10 cellular contexts compared by ENCODE assay signal in the genomic region with DNA sequence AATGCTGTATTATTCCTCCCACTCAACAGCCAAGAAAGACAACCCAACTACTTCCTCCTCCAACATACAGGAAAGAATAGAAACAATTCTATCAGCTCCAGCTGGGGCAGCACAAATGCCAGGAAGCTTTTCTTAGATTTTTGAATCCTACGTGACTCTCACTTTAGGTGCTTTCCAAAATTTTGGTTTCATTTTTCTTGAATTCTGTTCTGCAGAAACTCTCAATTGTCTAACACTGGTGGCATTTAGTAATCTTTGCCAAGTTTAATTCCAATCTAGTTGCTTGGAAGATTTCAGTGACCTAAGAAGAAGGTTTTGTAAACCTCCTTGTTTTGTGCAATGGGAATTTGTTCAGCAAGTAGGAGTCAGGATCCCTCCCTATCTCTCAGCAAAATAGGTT. TPM values are rescaled to one million over a fixed set of nuclear protein-coding genes. Genes with fewer than 3 reads are reported as not detected.
DNase-seq lines count a peak whose midpoint lies in the region; ATAC-seq and TF ChIP-seq lines count a peak whose summit lies in the region.
"Had no signal": no experiment of that assay in that cellular context is flagged by ENCODE, and none has a peak within 500 bp of the region (broad histone marks: within the 10 kb centered on the region; RNA-seq: fewer than 3 reads in every experiment).

No MANE protein-coding gene starts in this region.

- H3K36me3 ChIP-seq in iPS-18a (ENCODE audit: control insufficient read depth, low read depth, low read length) = no peaks in the 10 kb centered on the region
- H3K36me3 ChIP-seq in tibial nerve = no peaks in the 10 kb centered on the region
- no peaks in the 10 kb centered on the region for H3K36me3 ChIP-seq in sigmoid colon
- H3K36me3 ChIP-seq: left lung had no signal

- no peak overlapping the region for H3K4me3 Mint-ChIP-seq in natural killer cell treated with Interleukin-12 subunit alpha and Interleukin-12 subunit beta and Interleukin-15 and Interleukin-18, amount 100 ng/mL, for 72 hours
- H3K4me3 Mint-ChIP-seq: activated B cell treated with CpG ODN at 0.5 μM for 24 hours; central memory CD8-positive, alpha-beta T cell had no signal

- peak; percentile 32 for ATAC-seq in HG03442 (IDR thresholded peaks at IDR 0.05; ENCODE audit: unreplicated experiment)
- no peak for ATAC-seq in natural killer cell treated with Interleukin-12 subunit alpha and Interleukin-12 subunit beta and Interleukin-15 and Interleukin-18, amount 100 ng/mL, for 72 hours
- ATAC-seq: left lung had no signal

- intact Hi-C loops in sigmoid colon (cut with DNase I) = no loop called here

- H3K27ac ChIP-seq in iPS-18a (ENCODE audit: low read length) (peak overlapping the region; percentile 35), tibial nerve (peak overlapping the region in 3 of 4 donors; percentile 31 to 77 (median 65)), sigmoid colon (peak overlapping the region in 2 of 4 donors; percentile 9 to 30)
- H3K27ac ChIP-seq: left lung had no signal

- TF ChIP-seq EP300 in tibial nerve (IDR thresholded peaks at IDR 0.05) (no peak), sigmoid colon (IDR thresholded peaks at IDR 0.05) (no peak)

- H3K27ac Mint-ChIP-seq in natural killer cell treated with Interleukin-12 subunit alpha and Interleukin-12 subunit beta and Interleukin-15 and Interleukin-18, amount 100 ng/mL, for 72 hours = no peak overlapping the region
- H3K27ac Mint-ChIP-seq: activated B cell treated with CpG ODN at 0.5 μM for 24 hours had no signal

- H3K36me3 Mint-ChIP-seq in natural killer cell treated with Interleukin-12 subunit alpha and Interleukin-12 subunit beta and Interleukin-15 and Interleukin-18, amount 100 ng/mL, for 72 hours = no peaks in the 10 kb centered on the region

- no peak for TF ChIP-seq CTCF in astrocyte of the spinal cord (IDR thresholded peaks at IDR 0.05; ENCODE audit: low read depth, low read length)
- no peak for TF ChIP-seq CTCF in tibial nerve (IDR thresholded peaks at IDR 0.05)
- TF ChIP-seq CTCF in sigmoid colon (IDR thresholded peaks at IDR 0.05) = no peak

- DNase-seq in astrocyte of the spinal cord (ENCODE audit: low read depth, low spot score) (peak; percentile 55), tibial nerve (ENCODE audit: low spot score in 2 of 2) (no peak), sigmoid colon (no peak), HUDEP-2 (lab: John Stamatoyannopoulos, UW; ENCODE audit: unreplicated experiment in 76 of 76) (no peak)
- DNase-seq in natural killer cell treated with Interleukin-12 subunit alpha and Interleukin-12 subunit beta and Interleukin-15 and Interleukin-18, amount 100 ng/mL, for 72 hours (ENCODE audit: low spot score) = no peak
- DNase-seq: activated B cell treated with CpG ODN at 0.5 μM for 24 hours, left lung had no signal

- H3K27me3 Mint-ChIP-seq in natural killer cell treated with Interleukin-12 subunit alpha and Interleukin-12 subunit beta and Interleukin-15 and Interleukin-18, amount 100 ng/mL, for 72 hours = peaks cover 16 to 30% of the 10 kb centered on the region in 2 donors

- WGBS in tibial nerve, 2 donors = 0% methylated on average over 1 of the region's 1 CpG
- 5 to 11% methylated on average over 1 of the region's 1 CpG for WGBS in sigmoid colon, 2 donors

- H3K9me3 ChIP-seq in iPS-18a (ENCODE audit: control insufficient read depth, low read depth, low read length) (no peaks in the 10 kb centered on the region), tibial nerve (no peaks in the 10 kb centered on the region), sigmoid colon (no peaks in the 10 kb centered on the region)
- H3K9me3 ChIP-seq: left lung had no signal

- in situ Hi-C loops in astrocyte of the spinal cord (cut with HindIII; ENCODE audit: low sequenced_read_pairs) = no loop called here

- H3K4me1 ChIP-seq in iPS-18a (ENCODE audit: control insufficient read depth, low read depth, low read length) = peaks cover 31% of the 10 kb centered on the region
- H3K4me1 ChIP-seq in tibial nerve = peaks cover 0 to 58% (median 8%) of the 10 kb centered on the region in 4 donors
- H3K4me1 ChIP-seq in sigmoid colon = peaks cover 0 to 19% (median 11%) of the 10 kb centered on the region in 4 donors
- H3K4me1 ChIP-seq: left lung had no signal

- H3K4me3 ChIP-seq in astrocyte of the spinal cord (ENCODE audit: low read depth, low read length) = no peak overlapping the region
- no peak overlapping the region for H3K4me3 ChIP-seq in iPS-18a (ENCODE audit: low read length)
- H3K4me3 ChIP-seq in tibial nerve = peak overlapping the region in 1 of 4 donors; percentile 14
- H3K4me3 ChIP-seq in sigmoid colon = peak overlapping the region in 1 of 4 donors; percentile 10
- H3K4me3 ChIP-seq: left lung had no signal

- no peak for TF ChIP-seq POLR2A in tibial nerve (IDR thresholded peaks at IDR 0.05)
- no peak for TF ChIP-seq POLR2A in sigmoid colon (IDR thresholded peaks at IDR 0.05)

- H3K9me3 Mint-ChIP-seq in natural killer cell treated with Interleukin-12 subunit alpha and Interleukin-12 subunit beta and Interleukin-15 and Interleukin-18, amount 100 ng/mL, for 72 hours = no peaks in the 10 kb centered on the region
- H3K9me3 Mint-ChIP-seq: activated B cell treated with CpG ODN at 0.5 μM for 24 hours; central memory CD8-positive, alpha-beta T cell had no signal

- H3K27me3 ChIP-seq in iPS-18a (ENCODE audit: control insufficient read depth, insufficient read depth, low read length) (no peaks in the 10 kb centered on the region), tibial nerve (no peaks in the 10 kb centered on the region), sigmoid colon (no peaks in the 10 kb centered on the region)
- H3K27me3 ChIP-seq: left lung had no signal

- no peak overlapping the region for H3K9ac ChIP-seq in iPS-18a (ENCODE audit: low read length)

- no peaks in the 10 kb centered on the region for H3K4me1 Mint-ChIP-seq in natural killer cell treated with Interleukin-12 subunit alpha and Interleukin-12 subunit beta and Interleukin-15 and Interleukin-18, amount 100 ng/mL, for 72 hours (ENCODE audit: low read depth in 2 of 2)

RNA-seq across cellular contexts. Expression of a gene that starts 37.1 kb away (rescaled TPM):
- total RNA-seq in tibial nerve (100 to 1,000 TPM in 2 of 4 donors, 10 to 100 TPM in 2; 48.6 to 182 (median 92.9) TPM), sigmoid colon (10 to 100 TPM; 32.4 to 54.8 (median 42.9) TPM)
- 10 to 100 TPM in 1 of 3 donors, 1 to 10 TPM in 2; 6.5 to 11.4 (median 9.8) TPM for polyA plus RNA-seq in sigmoid colon
- total RNA-seq in natural killer cell treated with Interleukin-12 subunit alpha and Interleukin-12 subunit beta and Interleukin-15 and Interleukin-18, amount 100 ng/mL, for 72 hours = 10 to 100 TPM; 11.5 to 11.8 TPM

RNA-seq across cellular contexts. Expression of a gene that starts 58.7 kb away (rescaled TPM):
- total RNA-seq in tibial nerve (10 to 100 TPM in 1 of 4 donors, 1 to 10 TPM in 3; 3.9 to 14.2 (median 7.7) TPM), sigmoid colon (10 to 100 TPM in 3 of 4 donors, 1 to 10 TPM in 1; 4.8 to 15.5 (median 11.8) TPM)
- polyA plus RNA-seq in sigmoid colon = 1 to 10 TPM; 3.6 to 9.0 (median 5.9) TPM
- 10 to 100 TPM in 1 of 2 donors, 1 to 10 TPM in 1; 9.2 to 10.6 TPM for total RNA-seq in natural killer cell treated with Interleukin-12 subunit alpha and Interleukin-12 subunit beta and Interleukin-15 and Interleukin-18, amount 100 ng/mL, for 72 hours
